Comparison of ENCODE assay signal across 7 cellular contexts in the genomic region with DNA sequence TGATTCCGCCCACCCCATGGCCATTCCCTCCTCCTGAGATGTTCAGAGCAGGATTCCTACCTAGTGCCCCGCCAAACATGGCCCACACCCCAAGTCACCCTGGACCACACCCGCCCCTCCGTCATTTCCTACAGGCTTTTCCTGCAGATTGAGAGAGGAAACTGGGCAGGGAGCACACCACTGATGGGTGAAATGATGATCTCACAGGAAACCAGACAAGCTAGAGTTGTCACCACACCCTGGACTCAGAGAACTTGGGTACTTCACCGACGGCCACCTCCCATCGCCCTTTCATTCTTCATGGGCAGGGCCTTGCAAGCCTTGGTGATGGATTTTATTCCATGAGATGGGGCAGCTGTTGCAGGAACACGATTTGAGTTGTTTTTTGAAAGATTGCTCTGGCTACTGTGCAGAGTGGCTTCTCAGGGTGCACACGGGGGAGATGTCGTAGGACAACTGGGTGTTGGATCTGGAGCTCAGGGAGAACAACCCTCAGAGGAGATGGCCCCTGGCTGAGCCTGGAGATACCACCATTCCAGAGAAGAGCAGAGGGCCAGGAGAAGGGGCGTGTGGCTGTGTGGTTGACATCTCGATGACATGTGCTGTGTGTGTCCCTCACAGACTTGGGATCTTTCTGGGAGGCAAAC. TPM values are rescaled to one million over a fixed set of nuclear protein-coding genes. Genes with fewer than 3 reads are reported as not detected.
DNase-seq lines count a peak whose midpoint lies in the region; ATAC-seq lines count a peak whose summit lies in the region.
"Had no signal": no experiment of that assay in that cellular context is flagged by ENCODE, and none has a peak within 500 bp of the region (broad histone marks: within the 10 kb centered on the region; RNA-seq: fewer than 3 reads in every experiment).

No MANE protein-coding gene starts in this region.

- peak overlapping the region; percentile 74 for H3K27ac Mint-ChIP-seq in T-helper 17 cell

- ATAC-seq in T-helper 17 cell, result peak; percentile 87
- peak; percentile 65 for ATAC-seq in left ventricle myocardium superior
- ATAC-seq in HG03457 (IDR thresholded peaks at IDR 0.05; ENCODE audit: unreplicated experiment), result no peak

- peaks cover 43% of the 10 kb centered on the region for H3K4me1 Mint-ChIP-seq in T-helper 17 cell

- H3K36me3 Mint-ChIP-seq in T-helper 17 cell (ENCODE audit: low read depth), result no peaks in the 10 kb centered on the region

- H3K9me3 ChIP-seq in T-helper 17 cell (ENCODE audit: control insufficient read depth, low read length, poor library complexity, severe bottlenecking), result no peaks in the 10 kb centered on the region

- intact Hi-C loops in left ventricle myocardium superior (cut with micrococcal nuclease), result no loop called here

- DNase-seq in A172 (ENCODE audit: low spot score) (peak; percentile 77), T-helper 17 cell (no peak), left ventricle myocardium superior (no peak), NCI-H345 treated with DMSO at 0.1 percent for 48 hours (lab: John Stamatoyannopoulos, UW; ENCODE audit: unreplicated experiment) (no peak), RPMI8226 (no peak)
- DNase-seq: T1000 had no signal

- H3K27me3 Mint-ChIP-seq in T-helper 17 cell, result no peaks in the 10 kb centered on the region

- peak overlapping the region; percentile 69 for H3K4me3 Mint-ChIP-seq in T-helper 17 cell

RNA-seq across cellular contexts. Expression of gene B9D1, which starts 7.4 kb away (rescaled TPM):
- total RNA-seq in A172 (2014; rRNA removed; shearing (Covaris generic)), result 41.5 and 65.1 TPM in 2 replicates
- total RNA-seq in T-helper 17 cell (1 to 10 TPM in 1 of 2 donors, under 1 TPM in 1; 0.37 to 1.2 TPM), left ventricle myocardium superior (5.9 TPM)

RNA-seq across cellular contexts. Expression of gene MAPK7, which starts 8.3 kb away (rescaled TPM):
- 11.5 and 15.5 TPM in 2 replicates for total RNA-seq in A172 (2014; rRNA removed; shearing (Covaris generic))
- total RNA-seq in T-helper 17 cell, result 10 to 100 TPM; 16.7 to 20.3 TPM
- 10.7 TPM for total RNA-seq in left ventricle myocardium superior

RNA-seq across cellular contexts. Expression of gene MFAP4, which starts 17.0 kb away (rescaled TPM):
- not detected in 2 replicates for total RNA-seq in A172 (2014; rRNA removed; shearing (Covaris generic))
- total RNA-seq in T-helper 17 cell (not detected), left ventricle myocardium superior (34.8 TPM)

RNA-seq across cellular contexts. Expression of gene RNF112, which starts 41.1 kb away (rescaled TPM):
- total RNA-seq in A172 (2014; rRNA removed; shearing (Covaris generic)), result not detected in 2 replicates
- total RNA-seq in T-helper 17 cell (under 1 TPM; 0.25 to 0.57 TPM), left ventricle myocardium superior (3.5 TPM)

Comparison
In these comparisons a context has a peak if more than half of its experiments do, and no peak if none do; other contexts are left out.
1. RNA of gene MFAP4, which starts 17.0 kb away (total RNA-seq): 34.8 TPM in left ventricle myocardium superior (single experiment); not detected in A172 and not detected in T-helper 17 cell; every median in the first group is over 10 times any median in the second.